Comparison of ENCODE assay signal across 8 cellular contexts in genomic region chr9:32552172-32552872, GRCh38. TPM values are rescaled to one million over a fixed set of nuclear protein-coding genes. Genes with fewer than 3 reads are reported as not detected.
DNase-seq lines count a peak whose midpoint lies in the region; ATAC-seq and TF ChIP-seq lines count a peak whose summit lies in the region.

Gene SMIM27 (plus strand): TSS chr9:32552327. CDS start chr9:32552435, 108 bp downstream.
Gene TOPORS (minus strand): TSS chr9:32552586. CDS start chr9:32552436, 150 bp downstream.

- peaks cover 22% of the 10 kb centered on the region for H4K20me1 ChIP-seq in osteoblast (ENCODE audit: insufficient read depth, low read length)

- ATAC-seq in HG02623 (IDR thresholded peaks at IDR 0.05; ENCODE audit: unreplicated experiment) (peak; percentile 64), SK-N-SH treated with all-trans-retinoic acid at 6 μM for 48 hours (peak; percentile 88)

- intact Hi-C loops in testis (cut with DNase I; ENCODE audit: low total_unique reads), result no loop called here

- peaks cover 68% of the 10 kb centered on the region for H3K79me2 ChIP-seq in osteoblast (ENCODE audit: insufficient read depth, low read length)

- H3K4me3 ChIP-seq in osteoblast (ENCODE audit: insufficient read depth, low read length) (peak within 1 kb of the TSS; percentile 90), testis (peak within 1 kb of the TSS; percentile 73 to 95)

- peak within 1 kb of the TSS; percentile 93 for H3K4me2 ChIP-seq in osteoblast (ENCODE audit: insufficient read depth, low read length)

- peaks cover 6% of the 10 kb centered on the region for H3K36me3 ChIP-seq in osteoblast (ENCODE audit: insufficient read depth, low read length)
- H3K36me3 ChIP-seq in testis (ENCODE audit: low read depth, missing control alignments), result no peaks in the 10 kb centered on the region

- TF ChIP-seq POLR2A in GM10847 (IDR thresholded peaks at IDR 0.05; ENCODE audit: extremely low read depth, insufficient read length), result peak; percentile 78
- TF ChIP-seq POLR2A in testis (IDR thresholded peaks at IDR 0.05), result peak; percentile 76

- 0% methylated on average over 45 to 46 of the region's 46 CpGs for WGBS in testis, 2 donors

- H2AFZ ChIP-seq in osteoblast (ENCODE audit: low read length), result peak within 1 kb of the TSS; percentile 95

- H3K27me3 ChIP-seq in osteoblast (ENCODE audit: insufficient read depth, low read length) (no peaks in the 10 kb centered on the region), testis (no peaks in the 10 kb centered on the region)

- H3K9me3 ChIP-seq in osteoblast (ENCODE audit: low read depth, low read length) (no peaks in the 10 kb centered on the region), testis (no peaks in the 10 kb centered on the region)

- H3K27ac ChIP-seq in osteoblast (ENCODE audit: low read depth, low read length) (peak within 1 kb of the TSS; percentile 98), testis (peak within 1 kb of the TSS; percentile 93 to 98)

- no peak for TF ChIP-seq CTCF in osteoblast (IDR thresholded peaks at IDR 0.05; ENCODE audit: extremely low read depth, low read depth, low read length)
- TF ChIP-seq CTCF in testis (IDR thresholded peaks at IDR 0.05), result peak in 1 of 3 experiments; percentile 3

- peak; percentile 98 for DNase-seq in NCI-H1092 treated with DMSO at 0.1 percent for 48 hours (lab: John Stamatoyannopoulos, UW)
- peak; percentile 93 for DNase-seq in activated naive CD4-positive, alpha-beta T cell treated with anti-CD3 and anti-CD28 coated beads, Interleukin-2, amount 50 U/mL, for 16 hours
- peak; percentile 93 for DNase-seq in globus pallidus (ENCODE audit: low spot score)
- DNase-seq in osteoblast (ENCODE audit: insufficient read length, low spot score, missing footprints), result peak; percentile 95
- peak; percentile 94 for DNase-seq in testis

- H3K4me1 ChIP-seq in osteoblast (ENCODE audit: insufficient read depth, low read length) (peaks cover 9% of the 10 kb centered on the region), testis (peaks cover 20% of the 10 kb centered on the region)

TF ChIP-seq in SK-N-SH treated with all-trans-retinoic acid at 6 μM for 48 hours, 23 proteins besides CTCF, POLR2A, EP300 and RAD21 (continues in another document):
- TF ChIP-seq ZNF70 (CRISPR knock-in tag; IDR thresholded peaks at IDR 0.05) (no peak; the same call in 1 of the 2 replicates), ISL1 (CRISPR knock-in tag; IDR thresholded peaks at IDR 0.05) (no peak), SNAI2 (CRISPR knock-in tag; IDR thresholded peaks at IDR 0.05) (no peak), ARNTL (CRISPR knock-in tag; IDR thresholded peaks at IDR 0.05; ENCODE audit: borderline replicate concordance, low read depth) (no peak), ESRRG (CRISPR knock-in tag; IDR thresholded peaks at IDR 0.05) (no peak), ZFP3 (CRISPR knock-in tag; IDR thresholded peaks at IDR 0.05) (peak; percentile 61; the same call in 1 of the 2 replicates), CREB5 (CRISPR knock-in tag; IDR thresholded peaks at IDR 0.05; ENCODE audit: low read depth) (no peak), TOX (CRISPR knock-in tag; IDR thresholded peaks at IDR 0.05; ENCODE audit: borderline replicate concordance) (no peak), CSDC2 (CRISPR knock-in tag; IDR thresholded peaks at IDR 0.05) (peak; percentile 64; the same call in 1 of the 2 replicates), RARB (CRISPR knock-in tag; IDR thresholded peaks at IDR 0.05) (no peak), CSRNP3 (CRISPR knock-in tag; IDR thresholded peaks at IDR 0.05) (no peak), POU6F1 (CRISPR knock-in tag; IDR thresholded peaks at IDR 0.05; ENCODE audit: borderline replicate concordance, low read depth) (0 out of 2 replicates have a peak, but pooled peaks have one; percentile 38), TCF4 (CRISPR knock-in tag; IDR thresholded peaks at IDR 0.05; ENCODE audit: borderline replicate concordance) (no peak), PATZ1 (CRISPR knock-in tag; IDR thresholded peaks at IDR 0.05; ENCODE audit: borderline replicate concordance) (no peak; the same call in 1 of the 2 replicates), ZNF565 (CRISPR knock-in tag; conservative IDR thresholded peaks at IDR 0.05; ENCODE audit: low read depth) (no peak), GLIS3 (CRISPR knock-in tag; IDR thresholded peaks at IDR 0.05) (no peak), PPARA (CRISPR knock-in tag; IDR thresholded peaks at IDR 0.05; ENCODE audit: borderline replicate concordance) (no peak), ZNF8 (CRISPR knock-in tag; IDR thresholded peaks at IDR 0.05) (no peak), ZFP30 (CRISPR knock-in tag; IDR thresholded peaks at IDR 0.05) (no peak), ZC3H10 (CRISPR knock-in tag; IDR thresholded peaks at IDR 0.05) (no peak), BACH2 (CRISPR knock-in tag; IDR thresholded peaks at IDR 0.05; ENCODE audit: borderline replicate concordance) (no peak), OSR1 (CRISPR knock-in tag; IDR thresholded peaks at IDR 0.05) (no peak)

RNA-seq across cellular contexts. Expression of gene SMIM27, which starts in this region (rescaled TPM):
- total RNA-seq in osteoblast, result 1.8 and 2.9 TPM in 2 replicates
- 10 to 100 TPM; 24.8 to 43.3 TPM for total RNA-seq in testis
- polyA plus RNA-seq in testis (ENCODE audit: insufficient read depth, low read depth, low replicate concordance), result 58.6 TPM

RNA-seq across cellular contexts. Expression of gene TOPORS, which starts in this region (rescaled TPM):
- total RNA-seq in osteoblast (32.1 and 33.7 TPM in 2 replicates), testis (10 to 100 TPM; 35.4 to 35.9 TPM)
- polyA plus RNA-seq in testis (ENCODE audit: insufficient read depth, low read depth, low replicate concordance), result 10.8 TPM

Comparison
In these comparisons a context has a peak if more than half of its experiments do, and no peak if none do; other contexts are left out.
1. Peak in every context shown above with its lines: DNase-seq, ATAC-seq, H3K4me3 ChIP-seq and H3K27ac ChIP-seq.